13 cellular contexts compared by ENCODE assay signal in the genomic region with DNA sequence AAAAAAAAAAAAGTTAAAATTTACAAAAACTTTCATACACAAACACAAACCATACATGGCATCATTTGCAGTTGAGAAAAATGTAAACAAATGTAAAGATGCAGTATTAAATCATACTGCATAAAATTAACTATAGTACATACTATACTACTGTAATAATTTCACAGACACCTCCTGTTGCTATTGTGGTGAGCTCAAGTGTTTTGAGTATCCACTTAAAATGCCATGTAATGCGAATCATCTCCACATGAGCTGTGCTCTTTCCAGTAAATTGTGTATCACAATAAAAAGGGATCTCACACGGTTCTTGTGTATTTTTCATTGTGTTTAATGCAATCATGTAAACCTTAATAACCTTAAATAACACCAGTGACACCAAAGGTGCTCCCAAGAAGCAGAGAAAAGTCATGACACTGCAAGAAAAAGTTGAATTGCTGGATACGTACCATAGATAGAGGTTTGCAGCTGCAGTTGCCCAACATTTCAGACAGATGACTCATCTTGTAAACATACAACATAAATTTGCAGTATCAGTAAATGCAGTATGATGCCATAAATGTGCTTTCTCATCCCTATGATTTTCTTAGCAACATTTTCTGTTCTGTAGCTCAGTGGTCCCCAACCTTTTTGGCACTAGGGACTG.
DNase-seq lines count a peak whose midpoint lies in the region; FAIRE-seq and TF ChIP-seq lines count a peak whose summit lies in the region.
"Had no signal": no experiment of that assay in that cellular context is flagged by ENCODE, and none has a peak within 500 bp of the region (broad histone marks: within the 10 kb centered on the region; RNA-seq: fewer than 3 reads in every experiment).

No MANE protein-coding gene starts in this region.

- DNase-seq in AG09309 (ENCODE audit: low read depth) = peak; percentile 7
- peak; percentile 27 for DNase-seq in HTR-8/SVneo (ENCODE audit: insufficient read length, low spot score)
- DNase-seq in SK-N-SH = no peak
- DNase-seq in glomerular endothelial cell (ENCODE audit: extremely low read depth, low read depth, low spot score) = peak; percentile 10
- no peak for DNase-seq in activated naive CD4-positive, alpha-beta T cell treated with anti-CD3 and anti-CD28 coated beads for 36 hours
- no peak for DNase-seq in putamen (ENCODE audit: low spot score)
- DNase-seq in activated T-helper 2 cell treated with anti-CD3 and anti-CD28 coated beads, Interferon-gamma antibody, Interleukin-2, Interleukin-4, amounts not matched to agents 10 μg/mL and 5 μg/mL and 100 μg/mL, durations not matched to agents 14 hours and 24 hours and 36 hours (ENCODE audit: low spot score) = no peak
- no peak for DNase-seq in GM12891 (ENCODE audit: insufficient read length, low spot score)
- DNase-seq: activated T-cell treated with anti-CD3 and anti-CD28 coated beads, Interleukin-2, amount 50 U/mL, for 1 hour; NCI-H524 treated with DMSO at 0.1 percent for 48 hours; stimulated activated CD8-positive, alpha-beta memory T cell treated with anti-CD3 and anti-CD28 coated beads, Interleukin-4, amount 100 ng/mL, for 48 hours; T-helper 9 cell had no signal

- H3F3A ChIP-seq in SK-N-SH (replicated peaks; ENCODE audit: insufficient read depth) = no peaks in the 10 kb centered on the region

- H3K36me3 Mint-ChIP-seq in activated naive CD4-positive, alpha-beta T cell treated with anti-CD3 and anti-CD28 coated beads for 36 hours (ENCODE audit: low read depth) = no peaks in the 10 kb centered on the region
- H3K36me3 Mint-ChIP-seq in activated T-helper 2 cell treated with anti-CD3 and anti-CD28 coated beads, Interferon-gamma antibody, Interleukin-2, Interleukin-4, amounts not matched to agents 10 μg/mL and 5 μg/mL and 100 μg/mL, durations not matched to agents 14 hours and 24 hours and 36 hours (ENCODE audit: low read depth) = no peaks in the 10 kb centered on the region

- no peaks in the 10 kb centered on the region for H3K9me3 ChIP-seq in SK-N-SH

- peaks cover 8% of the 10 kb centered on the region for H3K27me3 Mint-ChIP-seq in activated naive CD4-positive, alpha-beta T cell treated with anti-CD3 and anti-CD28 coated beads for 36 hours (ENCODE audit: low read depth)
- H3K27me3 Mint-ChIP-seq in activated T-helper 2 cell treated with anti-CD3 and anti-CD28 coated beads, Interferon-gamma antibody, Interleukin-2, Interleukin-4, amounts not matched to agents 10 μg/mL and 5 μg/mL and 100 μg/mL, durations not matched to agents 14 hours and 24 hours and 36 hours (ENCODE audit: low read depth) = peaks cover 2% of the 10 kb centered on the region

- POLR2A ChIA-PET in SK-N-SH (lab: Yijun Ruan, JAX) = no interaction called here

- H3K4me2 ChIP-seq in SK-N-SH = no peak overlapping the region
- H3K4me2 ChIP-seq: GM23338 had no signal

- no peaks in the 10 kb centered on the region for H3K4me1 ChIP-seq in SK-N-SH (ENCODE audit: control insufficient read depth in 1 of 2, insufficient read depth in 2 of 2, low read depth in 1 of 2, low read length in 1 of 2)

- no peak overlapping the region for H2AFZ ChIP-seq in SK-N-SH (ENCODE audit: low read depth)
- H2AFZ ChIP-seq: GM23338 had no signal

- TF ChIP-seq CTCF in AG09309 (IDR thresholded peaks at IDR 0.05; ENCODE audit: control insufficient read depth, insufficient read depth, low read depth, low read length, missing control alignments) (no peak), SK-N-SH (IDR thresholded peaks at IDR 0.05) (no peak)

- no peaks in the 10 kb centered on the region for H3K9me2 ChIP-seq in SK-N-SH

- no peak overlapping the region for H3K27ac ChIP-seq in SK-N-SH (ENCODE audit: low read depth in 2 of 2, low read length in 1 of 2)

- no peaks in the 10 kb centered on the region for H3K79me2 ChIP-seq in SK-N-SH (ENCODE audit: insufficient read depth)

- no peak overlapping the region for H3K27ac Mint-ChIP-seq in activated naive CD4-positive, alpha-beta T cell treated with anti-CD3 and anti-CD28 coated beads for 36 hours
- H3K27ac Mint-ChIP-seq in activated T-helper 2 cell treated with anti-CD3 and anti-CD28 coated beads, Interferon-gamma antibody, Interleukin-2, Interleukin-4, amounts not matched to agents 10 μg/mL and 5 μg/mL and 100 μg/mL, durations not matched to agents 14 hours and 24 hours and 36 hours = no peak overlapping the region
- H3K27ac Mint-ChIP-seq: GM23338 had no signal

- 21% methylated on average over 3 of the region's 3 CpGs for WGBS in SK-N-SH (ENCODE audit: low lambda C conversion rate)

- intact Hi-C loops in activated naive CD4-positive, alpha-beta T cell treated with anti-CD3 and anti-CD28 coated beads for 36 hours (cut with micrococcal nuclease) = no loop called here
- intact Hi-C loops in activated T-helper 2 cell treated with anti-CD3 and anti-CD28 coated beads, Interferon-gamma antibody, Interleukin-2, Interleukin-4, amounts not matched to agents 10 μg/mL and 5 μg/mL and 100 μg/mL, durations not matched to agents 14 hours and 24 hours and 36 hours (cut with micrococcal nuclease) = no loop called here

- H3K27me3 ChIP-seq in SK-N-SH (ENCODE audit: insufficient read depth) = no peaks in the 10 kb centered on the region

- H3K36me3 ChIP-seq in SK-N-SH (replicated peaks in 1 of 2; ENCODE audit: control insufficient read depth in 1 of 2, insufficient read depth in 2 of 2, low read length in 1 of 2) = no peaks in the 10 kb centered on the region

- TF ChIP-seq POLR2A in GM12891 (IDR thresholded peaks at IDR 0.05; ENCODE audit: low read depth, low read length) = no peak

- no peak overlapping the region for H3K4me3 ChIP-seq in AG09309 (ENCODE audit: control insufficient read depth, low read depth, low read length)
- no peak overlapping the region for H3K4me3 ChIP-seq in SK-N-SH (ENCODE audit: low read depth in 2 of 2, low read length in 1 of 2)
- H3K4me3 ChIP-seq: GM23338 had no signal

- no peak for TF ChIP-seq EP300 in SK-N-SH (IDR thresholded peaks at IDR 0.05; ENCODE audit: borderline replicate concordance in 1 of 2, low read depth in 1 of 2, low read length in 1 of 2)

- no peaks in the 10 kb centered on the region for H3K4me1 Mint-ChIP-seq in activated naive CD4-positive, alpha-beta T cell treated with anti-CD3 and anti-CD28 coated beads for 36 hours (ENCODE audit: low read depth)
- no peaks in the 10 kb centered on the region for H3K4me1 Mint-ChIP-seq in activated T-helper 2 cell treated with anti-CD3 and anti-CD28 coated beads, Interferon-gamma antibody, Interleukin-2, Interleukin-4, amounts not matched to agents 10 μg/mL and 5 μg/mL and 100 μg/mL, durations not matched to agents 14 hours and 24 hours and 36 hours (ENCODE audit: low read depth)

- no peaks in the 10 kb centered on the region for H4K20me1 ChIP-seq in SK-N-SH (ENCODE audit: insufficient read depth)

- CTCF ChIA-PET in SK-N-SH (lab: Yijun Ruan, JAX) = no interaction called here
- CTCF ChIA-PET in activated naive CD4-positive, alpha-beta T cell treated with anti-CD3 and anti-CD28 coated beads for 36 hours (lab: Charles Lee) = no interaction called here

- no peak for TF ChIP-seq RAD21 in SK-N-SH (IDR thresholded peaks at IDR 0.05; ENCODE audit: low read length)

- H3K9ac ChIP-seq in SK-N-SH = no peak overlapping the region

- H3K4me3 Mint-ChIP-seq in activated naive CD4-positive, alpha-beta T cell treated with anti-CD3 and anti-CD28 coated beads for 36 hours = no peak overlapping the region
- H3K4me3 Mint-ChIP-seq in activated T-helper 2 cell treated with anti-CD3 and anti-CD28 coated beads, Interferon-gamma antibody, Interleukin-2, Interleukin-4, amounts not matched to agents 10 μg/mL and 5 μg/mL and 100 μg/mL, durations not matched to agents 14 hours and 24 hours and 36 hours (ENCODE audit: low read depth) = no peak overlapping the region
- H3K4me3 Mint-ChIP-seq: GM23338 had no signal

- no peak for FAIRE-seq in HTR-8/SVneo (lab: Jason Lieb, UNC)
- no peak for FAIRE-seq in GM12891 (lab: Jason Lieb, UNC)

- no peaks in the 10 kb centered on the region for H3K9me3 Mint-ChIP-seq in activated naive CD4-positive, alpha-beta T cell treated with anti-CD3 and anti-CD28 coated beads for 36 hours
- no peaks in the 10 kb centered on the region for H3K9me3 Mint-ChIP-seq in activated T-helper 2 cell treated with anti-CD3 and anti-CD28 coated beads, Interferon-gamma antibody, Interleukin-2, Interleukin-4, amounts not matched to agents 10 μg/mL and 5 μg/mL and 100 μg/mL, durations not matched to agents 14 hours and 24 hours and 36 hours

TF ChIP-seq in SK-N-SH, 30 proteins besides CTCF, POLR2A, EP300 and RAD21 (continues in another document):
- TF ChIP-seq POLR2AphosphoS5 (IDR thresholded peaks at IDR 0.05; ENCODE audit: low read depth, low read length) (no peak), JUND (IDR thresholded peaks at IDR 0.05) (peak; percentile 17; the same call in 1 of the 2 replicates), FOSL2 (IDR thresholded peaks at IDR 0.05; ENCODE audit: borderline replicate concordance, low read depth) (peak; percentile 19; the same call in 1 of the 2 replicates)
- TF ChIP-seq, protein P1, sequence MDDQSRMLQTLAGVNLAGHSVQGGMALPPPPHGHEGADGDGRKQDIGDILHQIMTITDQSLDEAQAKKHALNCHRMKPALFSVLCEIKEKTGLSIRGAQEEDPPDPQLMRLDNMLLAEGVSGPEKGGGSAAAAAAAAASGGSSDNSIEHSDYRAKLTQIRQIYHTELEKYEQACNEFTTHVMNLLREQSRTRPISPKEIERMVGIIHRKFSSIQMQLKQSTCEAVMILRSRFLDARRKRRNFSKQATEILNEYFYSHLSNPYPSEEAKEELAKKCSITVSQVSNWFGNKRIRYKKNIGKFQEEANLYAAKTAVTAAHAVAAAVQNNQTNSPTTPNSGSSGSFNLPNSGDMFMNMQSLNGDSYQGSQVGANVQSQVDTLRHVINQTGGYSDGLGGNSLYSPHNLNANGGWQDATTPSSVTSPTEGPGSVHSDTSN (IDR thresholded peaks at IDR 0.05) = no peak

TF ChIP-seq in GM12891, 5 proteins besides CTCF, POLR2A, EP300 and RAD21:
- TF ChIP-seq TAF1 (IDR thresholded peaks at IDR 0.05; ENCODE audit: low read depth, low read length) (no peak), POU2F2 (IDR thresholded peaks at IDR 0.05; ENCODE audit: low read depth, low read length) (no peak), PAX5 (IDR thresholded peaks at IDR 0.05; ENCODE audit: insufficient read depth, low read length, severe bottlenecking) (no peak), SPI1 (IDR thresholded peaks at IDR 0.05; ENCODE audit: low read depth, low read length) (no peak), POLR2AphosphoS5 (IDR thresholded peaks at IDR 0.05; ENCODE audit: low read depth, low read length) (no peak)

Comparison
In these comparisons a context has a peak if more than half of its experiments do, and no peak if none do; other contexts are left out.
1. DNase-seq: peak in AG09309 (single experiment), HTR-8/SVneo (single experiment) and glomerular endothelial cell (single experiment); none in SK-N-SH (single experiment), activated naive CD4-positive, alpha-beta T cell treated with anti-CD3 and anti-CD28 coated beads for 36 hours (single experiment), putamen (single experiment), activated T-helper 2 cell treated with anti-CD3 and anti-CD28 coated beads, Interferon-gamma antibody, Interleukin-2, Interleukin-4, amounts not matched to agents 10 μg/mL and 5 μg/mL and 100 μg/mL, durations not matched to agents 14 hours and 24 hours and 36 hours (single experiment) and GM12891 (single experiment).